ENCODE assay signal across 12 cellular contexts in genomic region chr10:99233000-99233679, GRCh38. TPM values are rescaled to one million over a fixed set of nuclear protein-coding genes. Genes with fewer than 3 reads are reported as not detected.
DNase-seq lines count a peak whose midpoint lies in the region; ATAC-seq and TF ChIP-seq lines count a peak whose summit lies in the region.
"Had no signal": no experiment of that assay in that cellular context is flagged by ENCODE, and none has a peak within 500 bp of the region (broad histone marks: within the 10 kb centered on the region; RNA-seq: fewer than 3 reads in every experiment).

No MANE protein-coding gene starts in this region.

- peaks cover 26% of the 10 kb centered on the region for H3K4me1 Mint-ChIP-seq in stimulated activated naive CD8-positive, alpha-beta T cell treated with anti-CD3 and anti-CD28 coated beads, Interleukin-15, Interleukin-2, amounts not matched to agents 100 ng/mL and 50 ng/mL, for 24 hours (ENCODE audit: low read depth)
- H3K4me1 Mint-ChIP-seq in endodermal cell: peaks cover 42% of the 10 kb centered on the region
- peaks cover 4 to 6% of the 10 kb centered on the region in 2 donors for H3K4me1 Mint-ChIP-seq in natural killer cell treated with Interleukin-12 subunit alpha and Interleukin-12 subunit beta and Interleukin-15 and Interleukin-18, amount 100 ng/mL, for 72 hours (ENCODE audit: low read depth in 2 of 2)
- peaks cover 40% of the 10 kb centered on the region for H3K4me1 Mint-ChIP-seq in stimulated activated memory B cell treated with anti-CD40 and anti-IgM and Interleukin-4, amounts not matched to agents 10 μg/mL and 1 μg/mL and 100 μg/mL, for 72 hours

- H3K36me3 Mint-ChIP-seq in stimulated activated naive CD8-positive, alpha-beta T cell treated with anti-CD3 and anti-CD28 coated beads, Interleukin-15, Interleukin-2, amounts not matched to agents 100 ng/mL and 50 ng/mL, for 24 hours (ENCODE audit: low read depth): no peaks in the 10 kb centered on the region
- no peaks in the 10 kb centered on the region for H3K36me3 Mint-ChIP-seq in endodermal cell (ENCODE audit: low read depth)
- peaks cover 6% of the 10 kb centered on the region for H3K36me3 Mint-ChIP-seq in natural killer cell treated with Interleukin-12 subunit alpha and Interleukin-12 subunit beta and Interleukin-15 and Interleukin-18, amount 100 ng/mL, for 72 hours
- H3K36me3 Mint-ChIP-seq in stimulated activated memory B cell treated with anti-CD40 and anti-IgM and Interleukin-4, amounts not matched to agents 10 μg/mL and 1 μg/mL and 100 μg/mL, for 72 hours: no peaks in the 10 kb centered on the region

- WGBS in endodermal cell (ENCODE audit: insufficient coverage in 1 of 2, insufficient read length in 1 of 2), 2 experiments: 3 to 4% methylated on average over 7 to 18 of the region's 18 CpGs
- 19 to 23% methylated on average over 18 of the region's 18 CpGs for WGBS in aorta, 2 donors

- H3K9me3 Mint-ChIP-seq in stimulated activated naive CD8-positive, alpha-beta T cell treated with anti-CD3 and anti-CD28 coated beads, Interleukin-15, Interleukin-2, amounts not matched to agents 100 ng/mL and 50 ng/mL, for 24 hours: no peaks in the 10 kb centered on the region
- no peaks in the 10 kb centered on the region for H3K9me3 Mint-ChIP-seq in endodermal cell
- H3K9me3 Mint-ChIP-seq in natural killer cell treated with Interleukin-12 subunit alpha and Interleukin-12 subunit beta and Interleukin-15 and Interleukin-18, amount 100 ng/mL, for 72 hours: no peaks in the 10 kb centered on the region
- H3K9me3 Mint-ChIP-seq in stimulated activated memory B cell treated with anti-CD40 and anti-IgM and Interleukin-4, amounts not matched to agents 10 μg/mL and 1 μg/mL and 100 μg/mL, for 72 hours: peaks cover 7% of the 10 kb centered on the region

- H3K36me3 ChIP-seq in endodermal cell (ENCODE audit: control insufficient read depth, insufficient read depth, low read length) (no peaks in the 10 kb centered on the region), aorta (ENCODE audit: control insufficient read depth in 1 of 2, insufficient read depth in 2 of 2, low read length in 1 of 2) (no peaks in the 10 kb centered on the region)
- H3K36me3 ChIP-seq: BE2C, Peyer's patch had no signal

- H3K4me3 ChIP-seq in endodermal cell (ENCODE audit: low read length) (peak overlapping the region; percentile 83), aorta (ENCODE audit: low read length in 2 of 2) (peak overlapping the region; percentile 41 to 77)
- H3K4me3 ChIP-seq: lung had no signal

- no peak overlapping the region for H3K9ac ChIP-seq in endodermal cell (ENCODE audit: extremely low read depth, low read length, poor library complexity, severe bottlenecking)

- H3K4me3 Mint-ChIP-seq in stimulated activated naive CD8-positive, alpha-beta T cell treated with anti-CD3 and anti-CD28 coated beads, Interleukin-15, Interleukin-2, amounts not matched to agents 100 ng/mL and 50 ng/mL, for 24 hours: peak overlapping the region; percentile 37
- peak overlapping the region; percentile 62 for H3K4me3 Mint-ChIP-seq in endodermal cell
- H3K4me3 Mint-ChIP-seq in natural killer cell treated with Interleukin-12 subunit alpha and Interleukin-12 subunit beta and Interleukin-15 and Interleukin-18, amount 100 ng/mL, for 72 hours: peak overlapping the region; percentile 36
- H3K4me3 Mint-ChIP-seq in stimulated activated memory B cell treated with anti-CD40 and anti-IgM and Interleukin-4, amounts not matched to agents 10 μg/mL and 1 μg/mL and 100 μg/mL, for 72 hours: no peak overlapping the region

- peaks cover 90% of the 10 kb centered on the region for H3K27me3 Mint-ChIP-seq in stimulated activated naive CD8-positive, alpha-beta T cell treated with anti-CD3 and anti-CD28 coated beads, Interleukin-15, Interleukin-2, amounts not matched to agents 100 ng/mL and 50 ng/mL, for 24 hours
- peaks cover 99% of the 10 kb centered on the region for H3K27me3 Mint-ChIP-seq in endodermal cell (ENCODE audit: insufficient read depth)
- H3K27me3 Mint-ChIP-seq in natural killer cell treated with Interleukin-12 subunit alpha and Interleukin-12 subunit beta and Interleukin-15 and Interleukin-18, amount 100 ng/mL, for 72 hours: peaks cover 58 to 90% of the 10 kb centered on the region in 2 donors
- H3K27me3 Mint-ChIP-seq in stimulated activated memory B cell treated with anti-CD40 and anti-IgM and Interleukin-4, amounts not matched to agents 10 μg/mL and 1 μg/mL and 100 μg/mL, for 72 hours: peaks cover 89% of the 10 kb centered on the region

- H3K27me3 ChIP-seq in endodermal cell (ENCODE audit: control insufficient read depth, insufficient read depth, low read length, poor library complexity, severe bottlenecking) (peaks cover 100% of the 10 kb centered on the region), aorta (ENCODE audit: control insufficient read depth in 1 of 2, insufficient read depth in 2 of 2, low read length in 1 of 2) (no peaks in the 10 kb centered on the region)

- no peak for ATAC-seq in stimulated activated naive CD8-positive, alpha-beta T cell treated with anti-CD3 and anti-CD28 coated beads, Interleukin-15, Interleukin-2, amounts not matched to agents 100 U/mL and 50 U/mL, for 24 hours
- ATAC-seq in natural killer cell treated with Interleukin-12 subunit alpha and Interleukin-12 subunit beta and Interleukin-15 and Interleukin-18, amount 100 ng/mL, for 72 hours: no peak
- no peak for ATAC-seq in aorta (ENCODE audit: low FRiP score)
- ATAC-seq in left colon: no peak
- no peak for ATAC-seq in stimulated activated memory B cell treated with anti-CD40 and anti-IgM and Interleukin-4, amounts not matched to agents 10 μg/mL and 1 μg/mL and 100 μg/mL, for 72 hours

- no peak overlapping the region for H3K27ac Mint-ChIP-seq in stimulated activated naive CD8-positive, alpha-beta T cell treated with anti-CD3 and anti-CD28 coated beads, Interleukin-15, Interleukin-2, amounts not matched to agents 100 ng/mL and 50 ng/mL, for 24 hours
- H3K27ac Mint-ChIP-seq in endodermal cell: no peak overlapping the region
- no peak overlapping the region for H3K27ac Mint-ChIP-seq in natural killer cell treated with Interleukin-12 subunit alpha and Interleukin-12 subunit beta and Interleukin-15 and Interleukin-18, amount 100 ng/mL, for 72 hours
- no peak overlapping the region for H3K27ac Mint-ChIP-seq in stimulated activated memory B cell treated with anti-CD40 and anti-IgM and Interleukin-4, amounts not matched to agents 10 μg/mL and 1 μg/mL and 100 μg/mL, for 72 hours

- TF ChIP-seq CTCF in endodermal cell (conservative IDR thresholded peaks at IDR 0.05): no peak

- peaks cover 5% of the 10 kb centered on the region for H3K4me1 ChIP-seq in endodermal cell (ENCODE audit: control insufficient read depth, insufficient read depth, low read length)
- no peaks in the 10 kb centered on the region for H3K4me1 ChIP-seq in aorta (ENCODE audit: control insufficient read depth in 1 of 2, insufficient read depth in 2 of 2, low read length in 2 of 2)
- H3K4me1 ChIP-seq: BE2C had no signal

- intact Hi-C loops in aorta (cut with DNase I) (no loop called here), left colon (cut with DNase I, micrococcal nuclease) (no loop called here)

- H3K9me3 ChIP-seq in endodermal cell (ENCODE audit: control insufficient read depth, low read length): no peaks in the 10 kb centered on the region
- H3K9me3 ChIP-seq in aorta (ENCODE audit: control insufficient read depth, low read length): no peaks in the 10 kb centered on the region
- H3K9me3 ChIP-seq: BE2C had no signal

- no peak for DNase-seq in stimulated activated naive CD8-positive, alpha-beta T cell treated with anti-CD3 and anti-CD28 coated beads, Interleukin-15, Interleukin-2, amounts not matched to agents 100 U/mL and 50 U/mL, for 24 hours
- DNase-seq in endodermal cell (no peak), aorta (no peak), UCSD-AML1 (lab: John Stamatoyannopoulos, UW; ENCODE audit: unreplicated experiment) (no peak), left colon (no peak)
- DNase-seq in natural killer cell treated with Interleukin-12 subunit alpha and Interleukin-12 subunit beta and Interleukin-15 and Interleukin-18, amount 100 ng/mL, for 72 hours (ENCODE audit: low spot score): no peak
- DNase-seq: BE2C, NCI-H1436 had no signal

- H3K27ac ChIP-seq in endodermal cell (ENCODE audit: low read depth, low read length) (no peak overlapping the region), aorta (ENCODE audit: low read depth in 1 of 2, low read length in 2 of 2) (peak overlapping the region in 1 of 2 donors; percentile 53)

RNA-seq across cellular contexts. Expression of gene HPSE2, which starts 2.5 kb away (rescaled TPM):
- total RNA-seq in endodermal cell: under 1 TPM; 0.07 to 0.11 TPM
- polyA plus RNA-seq in endodermal cell (2013, experiment 1 of 2): 0.21 TPM
- not detected for polyA plus RNA-seq in endodermal cell (2013, experiment 2 of 2)
- total RNA-seq in natural killer cell treated with Interleukin-12 subunit alpha and Interleukin-12 subunit beta and Interleukin-15 and Interleukin-18, amount 100 ng/mL, for 72 hours: not detected
- total RNA-seq in aorta: 1 to 10 TPM; 3.4 to 6.3 TPM
- polyA plus RNA-seq in aorta: 10 to 100 TPM in 1 of 2 donors, 1 to 10 TPM in 1; 1.2 to 22.0 TPM
- total RNA-seq in left colon: 1 to 10 TPM in 1 of 2 donors, under 1 TPM in 1; 0.76 to 2.8 TPM
